In the genomic region with DNA sequence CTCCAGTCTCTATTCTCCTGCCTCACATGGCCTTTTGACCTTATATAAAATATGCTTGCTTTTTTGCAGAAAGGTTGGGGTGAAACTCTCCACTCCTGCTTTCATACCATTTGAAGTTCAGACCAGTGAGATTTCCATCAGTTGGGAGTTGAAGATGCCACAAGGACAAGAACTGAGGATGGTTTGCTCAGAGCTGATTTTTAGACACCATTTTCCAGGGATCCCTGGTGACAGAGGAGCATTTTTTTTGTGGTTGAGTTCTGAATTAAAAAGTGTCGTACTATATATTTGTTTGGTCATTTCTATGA, we compare ENCODE assay signal across 10 cellular contexts. TPM values are rescaled to one million over a fixed set of nuclear protein-coding genes. Genes with fewer than 3 reads are reported as not detected.
DNase-seq lines count a peak whose midpoint lies in the region; ATAC-seq and TF ChIP-seq lines count a peak whose summit lies in the region.
"Had no signal": no experiment of that assay in that cellular context is flagged by ENCODE, and none has a peak within 500 bp of the region (broad histone marks: within the 10 kb centered on the region; RNA-seq: fewer than 3 reads in every experiment).

No MANE protein-coding gene starts in this region.

- POLR2A ChIA-PET in AG04450 (lab: Yijun Ruan, JAX), result interaction anchor here (0.6 to 2.1 kb wide), 5 partner anchors 8 to 1160 kb away, joined by 3 to 7 read pairs (median 4); a partner anchor contains a TSS

- H3K36me3 ChIP-seq in ascending aorta, result no peaks in the 10 kb centered on the region
- H3K36me3 ChIP-seq in right lobe of liver, result no peaks in the 10 kb centered on the region
- no peaks in the 10 kb centered on the region for H3K36me3 ChIP-seq in skeletal muscle tissue (ENCODE audit: control insufficient read depth in 3 of 3, insufficient read depth in 3 of 3, low read length in 3 of 3)

- H3K9ac ChIP-seq in skeletal muscle tissue (ENCODE audit: low read depth in 1 of 3, low read length in 3 of 3), result no peak overlapping the region

- no peak overlapping the region for H3K4me3 ChIP-seq in AG04450 (ENCODE audit: low read depth, low read length)
- no peak overlapping the region for H3K4me3 ChIP-seq in ascending aorta
- H3K4me3 ChIP-seq in right lobe of liver, result no peak overlapping the region
- no peak overlapping the region for H3K4me3 ChIP-seq in skeletal muscle tissue (ENCODE audit: low read length in 3 of 3)

- no peak for TF ChIP-seq POLR2A in right lobe of liver (IDR thresholded peaks at IDR 0.05)

- ATAC-seq in right lobe of liver, result no peak
- no peak for ATAC-seq in omental fat pad (ENCODE audit: low FRiP score)

- WGBS in right lobe of liver (ENCODE audit: insufficient coverage, low coverage, low lambda C conversion rate, missing lambda C conversion rate), result 63% methylated on average over 1 of the region's 1 CpG

- DNase-seq in AG04450 (ENCODE audit: low read depth, low spot score), result no peak
- DNase-seq in ascending aorta (ENCODE audit: low spot score in 2 of 2), result no peak
- no peak for DNase-seq in right lobe of liver
- no peak for DNase-seq in omental fat pad (ENCODE audit: low spot score)
- DNase-seq in H4 (ENCODE audit: low spot score), result no peak
- no peak for DNase-seq in SHP77 treated with DMSO at 0.1 percent for 48 hours (lab: John Stamatoyannopoulos, UW)
- no peak for DNase-seq in MV-4-11 (lab: John Stamatoyannopoulos, UW)
- DNase-seq: DND-41; NK-92 treated with Interleukin-12 subunit alpha and Interleukin-12 subunit beta, amount 100 ng/mL, for 24 hours had no signal

- TF ChIP-seq CTCF in AG04450 (IDR thresholded peaks at IDR 0.05; ENCODE audit: low read depth, low read length) (no peak), ascending aorta (IDR thresholded peaks at IDR 0.05) (no peak), right lobe of liver (IDR thresholded peaks at IDR 0.05) (no peak), omental fat pad (IDR thresholded peaks at IDR 0.05) (no peak)

- CTCF ChIA-PET in AG04450 (lab: Charles Lee), result no interaction called here

- H3K9me3 ChIP-seq in AG04450 (ENCODE audit: control insufficient read depth, insufficient read depth, low read length), result no peaks in the 10 kb centered on the region
- H3K9me3 ChIP-seq in ascending aorta, result peaks cover 0 to 6% of the 10 kb centered on the region in 2 donors
- no peaks in the 10 kb centered on the region for H3K9me3 ChIP-seq in right lobe of liver
- H3K9me3 ChIP-seq in skeletal muscle tissue (ENCODE audit: control insufficient read depth in 3 of 3, low read length in 3 of 3), result no peaks in the 10 kb centered on the region

- H3K4me1 ChIP-seq in ascending aorta, result peaks cover 0 to 29% of the 10 kb centered on the region in 2 donors
- peaks cover 0 to 39% (median 3%) of the 10 kb centered on the region in 4 donors for H3K4me1 ChIP-seq in right lobe of liver
- H3K4me1 ChIP-seq in skeletal muscle tissue (ENCODE audit: control insufficient read depth in 3 of 3, insufficient read depth in 3 of 3, low read length in 3 of 3), result peaks cover 3 to 17% (median 4%) of the 10 kb centered on the region in 3 donors

- H3K27ac ChIP-seq in AG04450 (ENCODE audit: low read depth, low read length) (peak overlapping the region; percentile 97), ascending aorta (peak overlapping the region; percentile 59 to 68), right lobe of liver (peak overlapping the region; percentile 37 to 46 (median 44)), skeletal muscle tissue (ENCODE audit: low read depth, low read length) (peak overlapping the region; percentile 61)

- intact Hi-C loops in ascending aorta (cut with DNase I), result no loop called here
- intact Hi-C loops in right lobe of liver (cut with DNase I), result no loop called here

- H3K27me3 ChIP-seq in AG04450 (ENCODE audit: control insufficient read depth, insufficient read depth, low read length) (no peaks in the 10 kb centered on the region), ascending aorta (no peaks in the 10 kb centered on the region), right lobe of liver (no peaks in the 10 kb centered on the region), skeletal muscle tissue (ENCODE audit: control insufficient read depth in 3 of 3, insufficient read depth in 3 of 3, low read length in 3 of 3) (no peaks in the 10 kb centered on the region)

RNA-seq across cellular contexts. Expression of a gene that starts 8.8 kb away (rescaled TPM):
- 232 and 260 TPM in 2 replicates for polyA plus RNA-seq in AG04450 (2011; rRNA removed)
- 189 and 207 TPM in 2 replicates for polyA minus RNA-seq in AG04450 (2011; rRNA and poly(A)+ RNA removed)
- 487 TPM for total RNA-seq in ascending aorta
- total RNA-seq in right lobe of liver, result 10 to 100 TPM in 5 of 6 experiments, 1 to 10 TPM in 1; 7.9 to 63.0 (median 47.5) TPM
- 81.4 TPM for total RNA-seq in skeletal muscle tissue
- total RNA-seq in omental fat pad, result 1,000 to 10,000 TPM in 1 of 4 donors, 100 to 1,000 TPM in 3; 273 to 1,679 (median 590) TPM
- 152 and 153 TPM in 2 replicates for total RNA-seq in H4 (2014; rRNA removed; shearing (Covaris generic))

RNA-seq across cellular contexts. Expression of a gene that starts 52.8 kb away (rescaled TPM):
- 0.09 TPM in 1 of 2 replicates, not detected in the other for polyA plus RNA-seq in AG04450 (2011; rRNA removed)
- polyA minus RNA-seq in AG04450 (2011; rRNA and poly(A)+ RNA removed), result not detected in 2 replicates
- 6.2 TPM for total RNA-seq in ascending aorta
- total RNA-seq in right lobe of liver, result 1 to 10 TPM; 1.8 to 4.6 (median 3.1) TPM
- 6.3 TPM for total RNA-seq in skeletal muscle tissue
- total RNA-seq in omental fat pad, result 10 to 100 TPM; 11.3 to 81.5 (median 20.5) TPM
- 0.08 and 0.39 TPM in 2 replicates for total RNA-seq in H4 (2014; rRNA removed; shearing (Covaris generic))

Comparison
In these comparisons a context has a peak if more than half of its experiments do, and no peak if none do; other contexts are left out.
1. H3K27ac ChIP-seq: peak in every context shown above with its lines; median percentile 97 in AG04450; 64 in ascending aorta; 61 in skeletal muscle tissue; 44 in right lobe of liver.